Comparison of ENCODE assay signal across 2 cellular contexts in the genomic region with DNA sequence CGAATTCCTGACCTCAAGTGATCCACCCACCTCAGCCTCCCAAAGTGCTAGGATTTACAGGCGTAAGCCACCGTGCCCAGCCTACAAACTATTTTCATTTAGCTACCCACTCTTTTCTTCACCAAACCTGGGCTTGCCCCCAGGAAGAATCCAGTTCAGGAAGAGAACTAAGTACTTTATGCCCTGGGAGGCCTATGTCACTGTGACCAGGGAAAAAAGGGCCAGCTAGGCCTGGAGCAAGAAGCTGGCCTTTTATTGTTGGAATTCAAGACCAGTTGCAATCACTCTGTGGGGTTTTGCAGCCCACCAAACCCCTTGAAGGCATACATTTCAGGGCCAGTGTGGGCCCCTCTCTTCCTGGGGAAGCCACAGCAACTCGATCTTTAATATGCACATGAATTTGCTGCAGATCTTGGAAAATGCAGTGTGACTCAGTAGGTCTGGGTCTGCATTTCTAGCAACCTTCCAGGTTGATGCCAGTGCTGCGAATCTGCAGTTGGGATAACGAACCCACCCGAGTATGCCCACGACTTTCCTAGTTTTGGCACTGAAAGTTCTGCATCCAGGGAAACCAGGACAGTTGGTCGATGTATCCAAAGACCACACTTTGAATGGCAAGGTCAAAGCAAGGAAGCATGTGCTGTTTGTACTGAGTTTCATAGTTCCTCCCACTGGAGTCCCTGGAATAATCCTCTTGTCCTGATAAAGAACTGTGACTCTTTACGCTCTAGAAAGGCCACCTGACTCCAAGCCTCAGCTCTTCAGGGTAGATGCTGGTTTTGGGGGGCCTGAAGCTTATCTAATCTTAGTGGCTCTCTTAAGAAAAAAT.
TF ChIP-seq lines count a peak whose summit lies in the region.

No MANE protein-coding gene starts in this region.

TF ChIP-seq in HEK293, 187 proteins besides CTCF, POLR2A, EP300 and RAD21:
- TF ChIP-seq ZNF114 (tag by site-specific recombination; IDR thresholded peaks at IDR 0.05), result no peak
- TF ChIP-seq EGR2 (tag by site-specific recombination; IDR thresholded peaks at IDR 0.05; ENCODE audit: low read depth), result peak; percentile 51

TF ChIP-seq in H1, 55 proteins besides CTCF, POLR2A, EP300 and RAD21:
- TF ChIP-seq, protein P1, sequence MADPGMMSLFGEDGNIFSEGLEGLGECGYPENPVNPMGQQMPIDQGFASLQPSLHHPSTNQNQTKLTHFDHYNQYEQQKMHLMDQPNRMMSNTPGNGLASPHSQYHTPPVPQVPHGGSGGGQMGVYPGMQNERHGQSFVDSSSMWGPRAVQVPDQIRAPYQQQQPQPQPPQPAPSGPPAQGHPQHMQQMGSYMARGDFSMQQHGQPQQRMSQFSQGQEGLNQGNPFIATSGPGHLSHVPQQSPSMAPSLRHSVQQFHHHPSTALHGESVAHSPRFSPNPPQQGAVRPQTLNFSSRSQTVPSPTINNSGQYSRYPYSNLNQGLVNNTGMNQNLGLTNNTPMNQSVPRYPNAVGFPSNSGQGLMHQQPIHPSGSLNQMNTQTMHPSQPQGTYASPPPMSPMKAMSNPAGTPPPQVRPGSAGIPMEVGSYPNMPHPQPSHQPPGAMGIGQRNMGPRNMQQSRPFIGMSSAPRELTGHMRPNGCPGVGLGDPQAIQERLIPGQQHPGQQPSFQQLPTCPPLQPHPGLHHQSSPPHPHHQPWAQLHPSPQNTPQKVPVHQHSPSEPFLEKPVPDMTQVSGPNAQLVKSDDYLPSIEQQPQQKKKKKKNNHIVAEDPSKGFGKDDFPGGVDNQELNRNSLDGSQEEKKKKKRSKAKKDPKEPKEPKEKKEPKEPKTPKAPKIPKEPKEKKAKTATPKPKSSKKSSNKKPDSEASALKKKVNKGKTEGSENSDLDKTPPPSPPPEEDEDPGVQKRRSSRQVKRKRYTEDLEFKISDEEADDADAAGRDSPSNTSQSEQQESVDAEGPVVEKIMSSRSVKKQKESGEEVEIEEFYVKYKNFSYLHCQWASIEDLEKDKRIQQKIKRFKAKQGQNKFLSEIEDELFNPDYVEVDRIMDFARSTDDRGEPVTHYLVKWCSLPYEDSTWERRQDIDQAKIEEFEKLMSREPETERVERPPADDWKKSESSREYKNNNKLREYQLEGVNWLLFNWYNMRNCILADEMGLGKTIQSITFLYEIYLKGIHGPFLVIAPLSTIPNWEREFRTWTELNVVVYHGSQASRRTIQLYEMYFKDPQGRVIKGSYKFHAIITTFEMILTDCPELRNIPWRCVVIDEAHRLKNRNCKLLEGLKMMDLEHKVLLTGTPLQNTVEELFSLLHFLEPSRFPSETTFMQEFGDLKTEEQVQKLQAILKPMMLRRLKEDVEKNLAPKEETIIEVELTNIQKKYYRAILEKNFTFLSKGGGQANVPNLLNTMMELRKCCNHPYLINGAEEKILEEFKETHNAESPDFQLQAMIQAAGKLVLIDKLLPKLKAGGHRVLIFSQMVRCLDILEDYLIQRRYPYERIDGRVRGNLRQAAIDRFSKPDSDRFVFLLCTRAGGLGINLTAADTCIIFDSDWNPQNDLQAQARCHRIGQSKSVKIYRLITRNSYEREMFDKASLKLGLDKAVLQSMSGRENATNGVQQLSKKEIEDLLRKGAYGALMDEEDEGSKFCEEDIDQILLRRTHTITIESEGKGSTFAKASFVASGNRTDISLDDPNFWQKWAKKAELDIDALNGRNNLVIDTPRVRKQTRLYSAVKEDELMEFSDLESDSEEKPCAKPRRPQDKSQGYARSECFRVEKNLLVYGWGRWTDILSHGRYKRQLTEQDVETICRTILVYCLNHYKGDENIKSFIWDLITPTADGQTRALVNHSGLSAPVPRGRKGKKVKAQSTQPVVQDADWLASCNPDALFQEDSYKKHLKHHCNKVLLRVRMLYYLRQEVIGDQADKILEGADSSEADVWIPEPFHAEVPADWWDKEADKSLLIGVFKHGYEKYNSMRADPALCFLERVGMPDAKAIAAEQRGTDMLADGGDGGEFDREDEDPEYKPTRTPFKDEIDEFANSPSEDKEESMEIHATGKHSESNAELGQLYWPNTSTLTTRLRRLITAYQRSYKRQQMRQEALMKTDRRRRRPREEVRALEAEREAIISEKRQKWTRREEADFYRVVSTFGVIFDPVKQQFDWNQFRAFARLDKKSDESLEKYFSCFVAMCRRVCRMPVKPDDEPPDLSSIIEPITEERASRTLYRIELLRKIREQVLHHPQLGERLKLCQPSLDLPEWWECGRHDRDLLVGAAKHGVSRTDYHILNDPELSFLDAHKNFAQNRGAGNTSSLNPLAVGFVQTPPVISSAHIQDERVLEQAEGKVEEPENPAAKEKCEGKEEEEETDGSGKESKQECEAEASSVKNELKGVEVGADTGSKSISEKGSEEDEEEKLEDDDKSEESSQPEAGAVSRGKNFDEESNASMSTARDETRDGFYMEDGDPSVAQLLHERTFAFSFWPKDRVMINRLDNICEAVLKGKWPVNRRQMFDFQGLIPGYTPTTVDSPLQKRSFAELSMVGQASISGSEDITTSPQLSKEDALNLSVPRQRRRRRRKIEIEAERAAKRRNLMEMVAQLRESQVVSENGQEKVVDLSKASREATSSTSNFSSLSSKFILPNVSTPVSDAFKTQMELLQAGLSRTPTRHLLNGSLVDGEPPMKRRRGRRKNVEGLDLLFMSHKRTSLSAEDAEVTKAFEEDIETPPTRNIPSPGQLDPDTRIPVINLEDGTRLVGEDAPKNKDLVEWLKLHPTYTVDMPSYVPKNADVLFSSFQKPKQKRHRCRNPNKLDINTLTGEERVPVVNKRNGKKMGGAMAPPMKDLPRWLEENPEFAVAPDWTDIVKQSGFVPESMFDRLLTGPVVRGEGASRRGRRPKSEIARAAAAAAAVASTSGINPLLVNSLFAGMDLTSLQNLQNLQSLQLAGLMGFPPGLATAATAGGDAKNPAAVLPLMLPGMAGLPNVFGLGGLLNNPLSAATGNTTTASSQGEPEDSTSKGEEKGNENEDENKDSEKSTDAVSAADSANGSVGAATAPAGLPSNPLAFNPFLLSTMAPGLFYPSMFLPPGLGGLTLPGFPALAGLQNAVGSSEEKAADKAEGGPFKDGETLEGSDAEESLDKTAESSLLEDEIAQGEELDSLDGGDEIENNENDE (IDR thresholded peaks at IDR 0.05; ENCODE audit: insufficient replicate concordance, low read length), result no peak
